Comparison of ENCODE assay signal across 1 cellular context in the genomic region with DNA sequence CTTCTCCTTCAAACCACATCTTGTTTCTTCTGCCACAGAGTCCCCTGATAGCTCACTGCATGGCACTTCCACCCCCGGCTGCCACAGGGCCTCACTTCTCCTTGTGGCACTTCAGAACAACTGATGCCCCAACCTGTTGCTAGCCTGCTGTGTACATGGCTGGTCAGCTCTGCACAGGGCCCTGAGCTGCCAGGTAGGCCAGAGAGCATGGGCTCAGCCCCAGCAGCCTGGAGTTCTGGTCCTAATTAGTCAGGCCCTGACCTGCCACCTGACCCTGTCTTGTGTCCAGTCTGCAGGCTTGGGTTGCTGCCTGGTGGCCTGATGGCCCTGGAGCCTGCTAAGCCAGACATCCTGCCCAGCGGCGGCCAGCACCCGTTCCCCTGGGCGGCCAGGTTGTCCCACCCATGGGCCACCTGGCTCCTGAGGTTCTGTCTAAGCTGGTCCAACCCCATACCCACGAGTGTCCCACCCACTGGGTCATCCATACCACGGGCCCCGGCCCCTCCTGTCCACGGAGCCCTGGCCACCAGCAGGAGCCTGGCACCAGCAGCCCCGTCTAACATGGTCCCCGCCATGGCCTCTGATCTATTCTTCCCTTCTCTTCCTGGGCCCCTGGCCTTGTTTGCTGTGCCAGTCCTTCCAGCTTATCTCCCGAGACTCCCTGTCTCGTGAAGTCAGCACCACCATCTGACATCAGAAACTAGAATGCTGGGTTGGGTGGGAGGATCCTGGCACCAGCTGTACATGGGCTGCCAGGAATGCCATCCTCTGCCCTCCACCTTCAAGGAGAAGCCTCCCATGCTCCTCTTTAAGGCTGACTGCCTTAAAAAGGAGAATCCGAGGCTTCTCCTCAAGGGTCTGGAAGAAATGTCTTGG.
TF ChIP-seq lines count a peak whose summit lies in the region.

No MANE protein-coding gene starts in this region.

TF ChIP-seq in WTC11, 78 proteins besides CTCF, POLR2A, EP300 and RAD21 (continued from another document):
- TF ChIP-seq, protein P1, sequence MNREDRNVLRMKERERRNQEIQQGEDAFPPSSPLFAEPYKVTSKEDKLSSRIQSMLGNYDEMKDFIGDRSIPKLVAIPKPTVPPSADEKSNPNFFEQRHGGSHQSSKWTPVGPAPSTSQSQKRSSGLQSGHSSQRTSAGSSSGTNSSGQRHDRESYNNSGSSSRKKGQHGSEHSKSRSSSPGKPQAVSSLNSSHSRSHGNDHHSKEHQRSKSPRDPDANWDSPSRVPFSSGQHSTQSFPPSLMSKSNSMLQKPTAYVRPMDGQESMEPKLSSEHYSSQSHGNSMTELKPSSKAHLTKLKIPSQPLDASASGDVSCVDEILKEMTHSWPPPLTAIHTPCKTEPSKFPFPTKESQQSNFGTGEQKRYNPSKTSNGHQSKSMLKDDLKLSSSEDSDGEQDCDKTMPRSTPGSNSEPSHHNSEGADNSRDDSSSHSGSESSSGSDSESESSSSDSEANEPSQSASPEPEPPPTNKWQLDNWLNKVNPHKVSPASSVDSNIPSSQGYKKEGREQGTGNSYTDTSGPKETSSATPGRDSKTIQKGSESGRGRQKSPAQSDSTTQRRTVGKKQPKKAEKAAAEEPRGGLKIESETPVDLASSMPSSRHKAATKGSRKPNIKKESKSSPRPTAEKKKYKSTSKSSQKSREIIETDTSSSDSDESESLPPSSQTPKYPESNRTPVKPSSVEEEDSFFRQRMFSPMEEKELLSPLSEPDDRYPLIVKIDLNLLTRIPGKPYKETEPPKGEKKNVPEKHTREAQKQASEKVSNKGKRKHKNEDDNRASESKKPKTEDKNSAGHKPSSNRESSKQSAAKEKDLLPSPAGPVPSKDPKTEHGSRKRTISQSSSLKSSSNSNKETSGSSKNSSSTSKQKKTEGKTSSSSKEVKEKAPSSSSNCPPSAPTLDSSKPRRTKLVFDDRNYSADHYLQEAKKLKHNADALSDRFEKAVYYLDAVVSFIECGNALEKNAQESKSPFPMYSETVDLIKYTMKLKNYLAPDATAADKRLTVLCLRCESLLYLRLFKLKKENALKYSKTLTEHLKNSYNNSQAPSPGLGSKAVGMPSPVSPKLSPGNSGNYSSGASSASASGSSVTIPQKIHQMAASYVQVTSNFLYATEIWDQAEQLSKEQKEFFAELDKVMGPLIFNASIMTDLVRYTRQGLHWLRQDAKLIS (CRISPR knock-in tag; IDR thresholded peaks at IDR 0.05; ENCODE audit: borderline replicate concordance), result no peak
- TF ChIP-seq, protein P2, sequence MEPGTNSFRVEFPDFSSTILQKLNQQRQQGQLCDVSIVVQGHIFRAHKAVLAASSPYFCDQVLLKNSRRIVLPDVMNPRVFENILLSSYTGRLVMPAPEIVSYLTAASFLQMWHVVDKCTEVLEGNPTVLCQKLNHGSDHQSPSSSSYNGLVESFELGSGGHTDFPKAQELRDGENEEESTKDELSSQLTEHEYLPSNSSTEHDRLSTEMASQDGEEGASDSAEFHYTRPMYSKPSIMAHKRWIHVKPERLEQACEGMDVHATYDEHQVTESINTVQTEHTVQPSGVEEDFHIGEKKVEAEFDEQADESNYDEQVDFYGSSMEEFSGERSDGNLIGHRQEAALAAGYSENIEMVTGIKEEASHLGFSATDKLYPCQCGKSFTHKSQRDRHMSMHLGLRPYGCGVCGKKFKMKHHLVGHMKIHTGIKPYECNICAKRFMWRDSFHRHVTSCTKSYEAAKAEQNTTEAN (CRISPR knock-in tag; IDR thresholded peaks at IDR 0.05), result no peak
- TF ChIP-seq JAZF1 (CRISPR knock-in tag; IDR thresholded peaks at IDR 0.05), result no peak
- no peak for TF ChIP-seq IRF2 (CRISPR knock-in tag; IDR thresholded peaks at IDR 0.05; ENCODE audit: borderline replicate concordance, low read depth)
- TF ChIP-seq, protein P3, sequence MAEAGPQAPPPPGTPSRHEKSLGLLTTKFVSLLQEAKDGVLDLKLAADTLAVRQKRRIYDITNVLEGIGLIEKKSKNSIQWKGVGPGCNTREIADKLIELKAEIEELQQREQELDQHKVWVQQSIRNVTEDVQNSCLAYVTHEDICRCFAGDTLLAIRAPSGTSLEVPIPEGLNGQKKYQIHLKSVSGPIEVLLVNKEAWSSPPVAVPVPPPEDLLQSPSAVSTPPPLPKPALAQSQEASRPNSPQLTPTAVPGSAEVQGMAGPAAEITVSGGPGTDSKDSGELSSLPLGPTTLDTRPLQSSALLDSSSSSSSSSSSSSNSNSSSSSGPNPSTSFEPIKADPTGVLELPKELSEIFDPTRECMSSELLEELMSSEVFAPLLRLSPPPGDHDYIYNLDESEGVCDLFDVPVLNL (CRISPR knock-in tag; IDR thresholded peaks at IDR 0.05; ENCODE audit: borderline replicate concordance, low read depth), result no peak
- no peak for TF ChIP-seq NR1H2 (CRISPR knock-in tag; IDR thresholded peaks at IDR 0.05)
- TF ChIP-seq RORB (CRISPR knock-in tag; IDR thresholded peaks at IDR 0.05), result no peak
- no peak for TF ChIP-seq KAT7 (CRISPR knock-in tag; IDR thresholded peaks at IDR 0.05; ENCODE audit: borderline replicate concordance)
- TF ChIP-seq, protein P4, sequence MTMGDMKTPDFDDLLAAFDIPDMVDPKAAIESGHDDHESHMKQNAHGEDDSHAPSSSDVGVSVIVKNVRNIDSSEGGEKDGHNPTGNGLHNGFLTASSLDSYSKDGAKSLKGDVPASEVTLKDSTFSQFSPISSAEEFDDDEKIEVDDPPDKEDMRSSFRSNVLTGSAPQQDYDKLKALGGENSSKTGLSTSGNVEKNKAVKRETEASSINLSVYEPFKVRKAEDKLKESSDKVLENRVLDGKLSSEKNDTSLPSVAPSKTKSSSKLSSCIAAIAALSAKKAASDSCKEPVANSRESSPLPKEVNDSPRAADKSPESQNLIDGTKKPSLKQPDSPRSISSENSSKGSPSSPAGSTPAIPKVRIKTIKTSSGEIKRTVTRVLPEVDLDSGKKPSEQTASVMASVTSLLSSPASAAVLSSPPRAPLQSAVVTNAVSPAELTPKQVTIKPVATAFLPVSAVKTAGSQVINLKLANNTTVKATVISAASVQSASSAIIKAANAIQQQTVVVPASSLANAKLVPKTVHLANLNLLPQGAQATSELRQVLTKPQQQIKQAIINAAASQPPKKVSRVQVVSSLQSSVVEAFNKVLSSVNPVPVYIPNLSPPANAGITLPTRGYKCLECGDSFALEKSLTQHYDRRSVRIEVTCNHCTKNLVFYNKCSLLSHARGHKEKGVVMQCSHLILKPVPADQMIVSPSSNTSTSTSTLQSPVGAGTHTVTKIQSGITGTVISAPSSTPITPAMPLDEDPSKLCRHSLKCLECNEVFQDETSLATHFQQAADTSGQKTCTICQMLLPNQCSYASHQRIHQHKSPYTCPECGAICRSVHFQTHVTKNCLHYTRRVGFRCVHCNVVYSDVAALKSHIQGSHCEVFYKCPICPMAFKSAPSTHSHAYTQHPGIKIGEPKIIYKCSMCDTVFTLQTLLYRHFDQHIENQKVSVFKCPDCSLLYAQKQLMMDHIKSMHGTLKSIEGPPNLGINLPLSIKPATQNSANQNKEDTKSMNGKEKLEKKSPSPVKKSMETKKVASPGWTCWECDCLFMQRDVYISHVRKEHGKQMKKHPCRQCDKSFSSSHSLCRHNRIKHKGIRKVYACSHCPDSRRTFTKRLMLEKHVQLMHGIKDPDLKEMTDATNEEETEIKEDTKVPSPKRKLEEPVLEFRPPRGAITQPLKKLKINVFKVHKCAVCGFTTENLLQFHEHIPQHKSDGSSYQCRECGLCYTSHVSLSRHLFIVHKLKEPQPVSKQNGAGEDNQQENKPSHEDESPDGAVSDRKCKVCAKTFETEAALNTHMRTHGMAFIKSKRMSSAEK (CRISPR knock-in tag; IDR thresholded peaks at IDR 0.05; ENCODE audit: borderline replicate concordance), result no peak
- no peak for TF ChIP-seq ETV6 (CRISPR knock-in tag; IDR thresholded peaks at IDR 0.05)
